Comparison of ENCODE assay signal across 8 cellular contexts in genomic region chr19:10252707-10253106, GRCh38. TPM values are rescaled to one million over a fixed set of nuclear protein-coding genes. Genes with fewer than 3 reads are reported as not detected.
DNase-seq lines count a peak whose midpoint lies in the region; ATAC-seq and TF ChIP-seq lines count a peak whose summit lies in the region.

No MANE protein-coding gene starts in this region.

- intact Hi-C loops in dendritic cell treated with granulocyte-macrophage colony-stimulating factor and Interleukin-4, amounts not matched to agents 40 ng/mL and 50 ng/mL, for 4 days (cut with micrococcal nuclease), result no loop called here

- peak overlapping the region; percentile 90 for H3K4me3 Mint-ChIP-seq in dendritic cell treated with granulocyte-macrophage colony-stimulating factor and Interleukin-4, amounts not matched to agents 40 ng/mL and 50 ng/mL, for 4 days
- peak overlapping the region; percentile 96 for H3K4me3 Mint-ChIP-seq in natural killer cell treated with Interleukin-12 subunit alpha and Interleukin-12 subunit beta and Interleukin-15 and Interleukin-18, amount 100 ng/mL, for 72 hours

- peaks cover 22% of the 10 kb centered on the region for H3K4me1 ChIP-seq in Karpas-422 (ENCODE audit: low read length)

- no peaks in the 10 kb centered on the region for H3K9me3 Mint-ChIP-seq in dendritic cell treated with granulocyte-macrophage colony-stimulating factor and Interleukin-4, amounts not matched to agents 40 ng/mL and 50 ng/mL, for 4 days
- H3K9me3 Mint-ChIP-seq in natural killer cell treated with Interleukin-12 subunit alpha and Interleukin-12 subunit beta and Interleukin-15 and Interleukin-18, amount 100 ng/mL, for 72 hours, result no peaks in the 10 kb centered on the region

- peak overlapping the region; percentile 23; the same call in 1 of the 2 replicates for H3K27ac ChIP-seq in Karpas-422 (ENCODE audit: low read length)

- H3K4me2 ChIP-seq in Karpas-422 (ENCODE audit: low read depth, low read length, poor library complexity, severe bottlenecking), result peak overlapping the region; percentile 96

- TF ChIP-seq CTCF in AG09309 (IDR thresholded peaks at IDR 0.05; ENCODE audit: control insufficient read depth, insufficient read depth, low read depth, low read length, missing control alignments), result no peak

- peaks cover 20% of the 10 kb centered on the region; the same call in 1 of the 2 replicates for H3K36me3 ChIP-seq in Karpas-422 (ENCODE audit: insufficient read depth, low read length)

- ATAC-seq in natural killer cell treated with Interleukin-12 subunit alpha and Interleukin-12 subunit beta and Interleukin-15 and Interleukin-18, amount 100 ng/mL, for 72 hours, result no peak
- ATAC-seq in HG03565 (IDR thresholded peaks at IDR 0.05; ENCODE audit: unreplicated experiment) (no peak), GM19395 (IDR thresholded peaks at IDR 0.05; ENCODE audit: unreplicated experiment) (no peak), GM18909 (IDR thresholded peaks at IDR 0.05; ENCODE audit: poor library complexity, unreplicated experiment) (no peak)

- no peaks in the 10 kb centered on the region for H3K27me3 Mint-ChIP-seq in dendritic cell treated with granulocyte-macrophage colony-stimulating factor and Interleukin-4, amounts not matched to agents 40 ng/mL and 50 ng/mL, for 4 days
- H3K27me3 Mint-ChIP-seq in natural killer cell treated with Interleukin-12 subunit alpha and Interleukin-12 subunit beta and Interleukin-15 and Interleukin-18, amount 100 ng/mL, for 72 hours, result no peaks in the 10 kb centered on the region

- H3K9ac ChIP-seq in Karpas-422 (ENCODE audit: low read length), result peak overlapping the region; percentile 93

- peaks cover 21% of the 10 kb centered on the region for H3K79me2 ChIP-seq in Karpas-422 (ENCODE audit: low read length)

- peaks cover 56% of the 10 kb centered on the region for H3K36me3 Mint-ChIP-seq in dendritic cell treated with granulocyte-macrophage colony-stimulating factor and Interleukin-4, amounts not matched to agents 40 ng/mL and 50 ng/mL, for 4 days (ENCODE audit: low read depth)
- peaks cover 15% of the 10 kb centered on the region for H3K36me3 Mint-ChIP-seq in natural killer cell treated with Interleukin-12 subunit alpha and Interleukin-12 subunit beta and Interleukin-15 and Interleukin-18, amount 100 ng/mL, for 72 hours

- H2AFZ ChIP-seq in Karpas-422 (ENCODE audit: low read length), result no peak overlapping the region

- peaks cover 40% of the 10 kb centered on the region for H3K4me1 Mint-ChIP-seq in dendritic cell treated with granulocyte-macrophage colony-stimulating factor and Interleukin-4, amounts not matched to agents 40 ng/mL and 50 ng/mL, for 4 days (ENCODE audit: low read depth)
- H3K4me1 Mint-ChIP-seq in natural killer cell treated with Interleukin-12 subunit alpha and Interleukin-12 subunit beta and Interleukin-15 and Interleukin-18, amount 100 ng/mL, for 72 hours (ENCODE audit: low read depth in 2 of 2), result peaks cover 13 to 18% of the 10 kb centered on the region in 2 donors

- no peaks in the 10 kb centered on the region for H3K27me3 ChIP-seq in Karpas-422 (ENCODE audit: low read length)

- H3K9me2 ChIP-seq in Karpas-422 (replicated peaks; ENCODE audit: insufficient read depth, low read length), result no peaks in the 10 kb centered on the region

- DNase-seq in AG09309 (ENCODE audit: low read depth) (no peak), Karpas-422 (no peak)
- DNase-seq in natural killer cell treated with Interleukin-12 subunit alpha and Interleukin-12 subunit beta and Interleukin-15 and Interleukin-18, amount 100 ng/mL, for 72 hours (ENCODE audit: low spot score), result peak; percentile 13
- DNase-seq in NK-92 treated with Interleukin-12 subunit alpha and Interleukin-12 subunit beta, amount 100 ng/mL, for 24 hours (lab: John Stamatoyannopoulos, UW), result no peak

- H3K9me3 ChIP-seq in Karpas-422 (ENCODE audit: low read length), result no peaks in the 10 kb centered on the region

- peaks cover 9% of the 10 kb centered on the region; the same call in 1 of the 2 replicates for H4K20me1 ChIP-seq in Karpas-422 (ENCODE audit: insufficient read depth, low read depth, low read length)

- H3K4me3 ChIP-seq in AG09309 (ENCODE audit: control insufficient read depth, low read depth, low read length), result peak overlapping the region; percentile 91
- peak overlapping the region; percentile 92 for H3K4me3 ChIP-seq in Karpas-422 (ENCODE audit: low read length)

- peak overlapping the region; percentile 98 for H3K27ac Mint-ChIP-seq in dendritic cell treated with granulocyte-macrophage colony-stimulating factor and Interleukin-4, amounts not matched to agents 40 ng/mL and 50 ng/mL, for 4 days
- H3K27ac Mint-ChIP-seq in natural killer cell treated with Interleukin-12 subunit alpha and Interleukin-12 subunit beta and Interleukin-15 and Interleukin-18, amount 100 ng/mL, for 72 hours, result peak overlapping the region; percentile 84 to 92

RNA-seq across cellular contexts. Expression of gene MRPL4, which starts 0.7 kb away (rescaled TPM):
- total RNA-seq in Karpas-422 (2014; rRNA removed; shearing (Covaris generic); ENCODE audit: low replicate concordance), result 78.6 and 136 TPM in 2 replicates
- 100 to 1,000 TPM in 1 of 2 donors, 10 to 100 TPM in 1; 79.1 to 140 TPM for total RNA-seq in natural killer cell treated with Interleukin-12 subunit alpha and Interleukin-12 subunit beta and Interleukin-15 and Interleukin-18, amount 100 ng/mL, for 72 hours

RNA-seq across cellular contexts. Expression of gene ICAM1, which starts 18.2 kb away (rescaled TPM):
- total RNA-seq in Karpas-422 (2014; rRNA removed; shearing (Covaris generic); ENCODE audit: low replicate concordance), result 1.8 and 5.1 TPM in 2 replicates
- total RNA-seq in natural killer cell treated with Interleukin-12 subunit alpha and Interleukin-12 subunit beta and Interleukin-15 and Interleukin-18, amount 100 ng/mL, for 72 hours, result 100 to 1,000 TPM; 106 to 264 TPM

RNA-seq across cellular contexts. Expression of gene S1PR2, which starts 21.6 kb away (rescaled TPM):
- total RNA-seq in Karpas-422 (2014; rRNA removed; shearing (Covaris generic); ENCODE audit: low replicate concordance), result 65.1 and 67.6 TPM in 2 replicates
- total RNA-seq in natural killer cell treated with Interleukin-12 subunit alpha and Interleukin-12 subunit beta and Interleukin-15 and Interleukin-18, amount 100 ng/mL, for 72 hours, result 1 to 10 TPM; 6.2 to 6.5 TPM

RNA-seq across cellular contexts. Expression of gene ICAM4, which starts 34.0 kb away (rescaled TPM):
- total RNA-seq in Karpas-422 (2014; rRNA removed; shearing (Covaris generic); ENCODE audit: low replicate concordance), result not detected in 2 replicates
- 1 to 10 TPM; 1.4 to 2.1 TPM for total RNA-seq in natural killer cell treated with Interleukin-12 subunit alpha and Interleukin-12 subunit beta and Interleukin-15 and Interleukin-18, amount 100 ng/mL, for 72 hours

RNA-seq across cellular contexts. Expression of gene ICAM5, which starts 37.0 kb away (rescaled TPM):
- total RNA-seq in Karpas-422 (2014; rRNA removed; shearing (Covaris generic); ENCODE audit: low replicate concordance), result 4.5 and 9.1 TPM in 2 replicates
- under 1 TPM; 0.78 to 0.83 TPM for total RNA-seq in natural killer cell treated with Interleukin-12 subunit alpha and Interleukin-12 subunit beta and Interleukin-15 and Interleukin-18, amount 100 ng/mL, for 72 hours

Comparison
In these comparisons a context has a peak if more than half of its experiments do, and no peak if none do; other contexts are left out.
1. RNA of gene ICAM1, which starts 18.2 kb away (total RNA-seq): 106 to 264 TPM in natural killer cell treated with Interleukin-12 subunit alpha and Interleukin-12 subunit beta and Interleukin-15 and Interleukin-18, amount 100 ng/mL, for 72 hours; 1.8 to 5.1 TPM in Karpas-422; every median in the first group is over 10 times any median in the second.